In genomic region chr3:15428539-15428938, GRCh38 we compare ENCODE assay signal across 8 cellular contexts. TPM values are rescaled to one million over a fixed set of nuclear protein-coding genes. Genes with fewer than 3 reads are reported as not detected.
A peak's percentile ranks its signal among the peaks of the same experiment; 100 is the strongest.
DNase-seq lines count a peak whose midpoint lies in the region; ATAC-seq and TF ChIP-seq lines count a peak whose summit lies in the region.

No MANE protein-coding gene starts in this region.

- peak overlapping the region; percentile 98 for H3K27ac Mint-ChIP-seq in activated T-cell treated with anti-CD3 and anti-CD28 coated beads, Interleukin-2, amount 50 U/mL, for 24 hours
- no peak overlapping the region for H3K27ac Mint-ChIP-seq in neural crest cell (ENCODE audit: unreplicated experiment)

- no peak for ATAC-seq in HG03565 (IDR thresholded peaks at IDR 0.05; ENCODE audit: unreplicated experiment)

- peak overlapping the region; percentile 90 for H3K4me3 ChIP-seq in epithelial cell of esophagus (ENCODE audit: low read length)

- no peak for DNase-seq in activated T-cell treated with anti-CD3 and anti-CD28 coated beads, Interleukin-2, amount 50 U/mL, for 24 hours
- DNase-seq in activated T-cell treated with anti-CD3 and anti-CD28 coated beads for 4 hours = no peak
- DNase-seq in SW480 (ENCODE audit: low spot score) = peak; percentile 16
- DNase-seq in epithelial cell of esophagus (ENCODE audit: low read depth) = peak; percentile 95
- no peak for DNase-seq in neural crest cell (ENCODE audit: low read depth, low spot score)
- DNase-seq in GDM1 (lab: John Stamatoyannopoulos, UW) = no peak
- DNase-seq in COR-L47 (lab: John Stamatoyannopoulos, UW) = no peak

- H3K4me1 Mint-ChIP-seq in activated T-cell treated with anti-CD3 and anti-CD28 coated beads, Interleukin-2, amount 50 U/mL, for 24 hours (ENCODE audit: low read depth) = peaks cover 56% of the 10 kb centered on the region
- H3K4me1 Mint-ChIP-seq in neural crest cell = peaks cover 43% of the 10 kb centered on the region

- TF ChIP-seq CTCF in epithelial cell of esophagus (IDR thresholded peaks at IDR 0.05; ENCODE audit: insufficient read depth, low read depth, low read length, missing control alignments) = no peak
- TF ChIP-seq CTCF in neural crest cell (conservative IDR thresholded peaks at IDR 0.05) = no peak

- H3K9me3 Mint-ChIP-seq in activated T-cell treated with anti-CD3 and anti-CD28 coated beads, Interleukin-2, amount 50 U/mL, for 24 hours = peaks cover 4% of the 10 kb centered on the region
- no peaks in the 10 kb centered on the region for H3K9me3 Mint-ChIP-seq in neural crest cell

- peaks cover 84% of the 10 kb centered on the region for H3K36me3 Mint-ChIP-seq in activated T-cell treated with anti-CD3 and anti-CD28 coated beads, Interleukin-2, amount 50 U/mL, for 24 hours (ENCODE audit: low read depth)
- no peaks in the 10 kb centered on the region for H3K36me3 Mint-ChIP-seq in neural crest cell (ENCODE audit: low read depth)

- no peaks in the 10 kb centered on the region for H3K27me3 Mint-ChIP-seq in activated T-cell treated with anti-CD3 and anti-CD28 coated beads, Interleukin-2, amount 50 U/mL, for 24 hours
- H3K27me3 Mint-ChIP-seq in neural crest cell (ENCODE audit: low read depth) = no peaks in the 10 kb centered on the region

- H3K4me3 Mint-ChIP-seq in activated T-cell treated with anti-CD3 and anti-CD28 coated beads, Interleukin-2, amount 50 U/mL, for 24 hours = peak overlapping the region; percentile 88
- peak overlapping the region; percentile 99 for H3K4me3 Mint-ChIP-seq in neural crest cell

RNA-seq across cellular contexts. Expression of gene EAF1, which starts 1.1 kb away (rescaled TPM):
- total RNA-seq in neural crest cell = 24.9 and 26.3 TPM in 2 replicates

RNA-seq across cellular contexts. Expression of gene METTL6, which starts 1.2 kb away (rescaled TPM):
- total RNA-seq in neural crest cell = 27.3 and 28.2 TPM in 2 replicates

Comparison
In these comparisons a context has a peak if more than half of its experiments do, and no peak if none do; other contexts are left out.
1. DNase-seq: peak in SW480 (single experiment) and epithelial cell of esophagus (single experiment); none in activated T-cell treated with anti-CD3 and anti-CD28 coated beads, Interleukin-2, amount 50 U/mL, for 24 hours (single experiment), activated T-cell treated with anti-CD3 and anti-CD28 coated beads for 4 hours (single experiment), neural crest cell (single experiment), GDM1 (single experiment) and COR-L47 (single experiment).